21 cellular contexts compared by ENCODE assay signal in the genomic region with DNA sequence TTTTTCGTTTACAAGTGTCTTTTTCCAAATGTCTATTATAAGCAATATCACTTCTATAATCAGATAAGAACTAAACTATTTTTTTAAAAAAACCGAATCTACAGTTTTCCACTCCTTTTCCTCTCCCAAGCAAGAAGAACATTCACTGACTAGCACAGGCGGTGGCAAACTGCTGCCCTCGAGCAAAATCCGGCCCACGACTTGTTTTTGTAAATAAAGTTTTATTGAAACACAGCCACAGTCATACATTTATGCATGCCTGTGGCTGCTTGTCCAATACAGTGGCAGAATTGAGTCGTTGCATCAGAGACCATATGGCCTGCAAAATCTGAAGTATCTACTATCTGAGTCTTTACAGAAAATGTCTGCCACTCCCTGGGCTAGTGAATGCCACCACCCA.
"Had no signal": no experiment of that assay in that cellular context is flagged by ENCODE, and none has a peak within 500 bp of the region (broad histone marks: within the 10 kb centered on the region; RNA-seq: fewer than 3 reads in every experiment).

No MANE protein-coding gene starts in this region.

- H3K36me3 ChIP-seq: brain microvascular endothelial cell had no signal

- H3K4me3 ChIP-seq: coronary artery had no signal

- H3K27me3 ChIP-seq: brain microvascular endothelial cell had no signal

- H3K27ac ChIP-seq: brain microvascular endothelial cell, coronary artery had no signal

- DNase-seq: activated B cell treated with CpG ODN at 0.5 μM for 24 hours; activated CD4-positive, alpha-beta memory T cell treated with anti-CD3 and anti-CD28 coated beads, Interleukin-2, amount 10 ng/mL, durations not matched to agents 7 days and 5 days; activated CD4-positive, alpha-beta T cell treated with anti-CD3 and anti-CD28 coated beads for 4 hours; activated CD8-positive, alpha-beta memory T cell treated with anti-CD3 and anti-CD28 coated beads, Interleukin-2, amount 10 ng/mL, durations not matched to agents 7 days and 5 days; activated naive CD4-positive, alpha-beta T cell treated with Interleukin-2 at 50 U/mL for 16 hours; activated naive CD8-positive, alpha-beta T cell treated with anti-CD3 and anti-CD28 coated beads, Interleukin-2, amount 10 ng/mL, durations not matched to agents 7 days and 5 days; aorta; brain microvascular endothelial cell; central memory CD4-positive, alpha-beta T cell; erythroblast; foreskin melanocyte; hypothalamus; islet precursor cell; mammary epithelial cell; nephron progenitor cell; nucleus accumbens; retina; stimulated activated naive CD4-positive, alpha-beta T cell; substantia nigra; trophoblast cell had no signal

- ATAC-seq: activated CD8-positive, alpha-beta memory T cell treated with anti-CD3 and anti-CD28 coated beads, Interleukin-2, amount 10 ng/mL, durations not matched to agents 7 days and 5 days had no signal
